ENCODE assay signal across 8 cellular contexts in the genomic region with DNA sequence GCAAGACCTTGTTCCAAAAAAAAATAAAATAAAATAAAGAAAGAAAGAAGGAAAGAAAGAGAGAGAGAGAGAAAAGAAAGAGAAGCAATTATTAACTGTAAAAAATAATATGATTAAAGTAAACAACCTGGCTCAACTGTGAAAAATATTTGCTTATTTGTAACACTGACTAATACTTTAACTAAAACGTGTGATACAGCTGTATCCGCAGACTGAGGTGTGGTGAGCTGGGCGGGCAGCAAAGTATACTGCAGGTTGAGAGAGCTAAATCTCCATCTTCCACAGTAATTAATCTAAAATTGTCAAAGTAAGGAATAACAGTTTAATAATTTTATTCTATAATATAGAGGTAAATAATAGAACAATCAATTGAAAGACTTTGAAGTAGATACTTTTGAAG.
"Had no signal": no experiment of that assay in that cellular context is flagged by ENCODE, and none has a peak within 500 bp of the region (broad histone marks: within the 10 kb centered on the region; RNA-seq: fewer than 3 reads in every experiment).

No MANE protein-coding gene starts in this region.

- DNase-seq: GM23248, GOT3, H7, HFFc6, Karpas-422, KBM-7 had no signal

- ATAC-seq: HCT116, HepG2 had no signal
